Comparison of ENCODE assay signal across 8 cellular contexts in the genomic region with DNA sequence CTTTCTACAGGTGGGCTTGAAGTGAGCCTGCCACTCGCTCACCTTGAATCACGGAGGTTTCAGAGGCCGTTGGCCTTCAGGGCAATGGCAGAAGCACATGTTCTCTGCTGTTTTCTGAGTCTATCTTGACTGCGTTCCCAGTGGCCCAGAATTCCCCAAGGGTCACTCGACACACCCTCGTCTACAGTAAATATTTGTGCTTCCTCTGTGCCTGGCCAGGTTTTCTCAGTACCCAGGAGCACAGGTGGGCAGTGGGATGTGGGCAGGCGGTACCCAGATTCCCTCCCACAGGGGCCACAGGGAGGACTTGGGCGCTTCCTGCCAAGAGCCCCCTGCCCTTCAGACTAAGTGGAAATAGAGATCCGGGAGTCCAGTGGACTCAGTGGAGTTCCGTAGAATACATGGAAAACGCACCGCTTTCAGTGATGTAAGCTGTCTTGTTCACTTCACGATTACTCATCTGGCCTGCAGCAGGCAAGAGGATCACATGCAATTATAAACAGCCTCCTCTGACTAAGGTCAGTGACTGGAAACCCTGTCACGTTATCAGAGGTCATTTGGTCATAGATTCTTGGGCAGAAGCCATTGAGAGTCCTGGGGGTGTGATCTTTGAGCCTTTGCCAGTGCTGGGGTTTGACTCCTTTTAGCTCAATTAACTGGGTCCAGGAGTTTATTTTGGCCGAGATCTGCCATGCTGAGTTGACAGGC.
DNase-seq lines count a peak whose midpoint lies in the region; ATAC-seq and TF ChIP-seq lines count a peak whose summit lies in the region.

No MANE protein-coding gene starts in this region.

- no peak overlapping the region for H2AFZ ChIP-seq in OCI-LY3 (ENCODE audit: low read depth, low read length)
- no peak overlapping the region for H2AFZ ChIP-seq in neural progenitor cell (replicated peaks)

- H3K27me3 Mint-ChIP-seq in neural progenitor cell (ENCODE audit: insufficient read depth, low read depth) = peaks cover 7% of the 10 kb centered on the region
- peaks cover 0 to 5% (median 2%) of the 10 kb centered on the region in 3 donors for H3K27me3 Mint-ChIP-seq in immature natural killer cell (ENCODE audit: low read depth in 3 of 3)

- peak overlapping the region; percentile 64 for H3K27ac Mint-ChIP-seq in neural progenitor cell
- H3K27ac Mint-ChIP-seq in activated naive CD4-positive, alpha-beta T cell treated with anti-CD3 and anti-CD28 coated beads, Interleukin-2, amount 50 U/mL, for 72 hours = no peak overlapping the region
- peak overlapping the region in 1 of 6 donors; percentile 2 for H3K27ac Mint-ChIP-seq in immature natural killer cell

- no peaks in the 10 kb centered on the region for H3K9me3 Mint-ChIP-seq in neural progenitor cell
- no peaks in the 10 kb centered on the region for H3K9me3 Mint-ChIP-seq in activated naive CD4-positive, alpha-beta T cell treated with anti-CD3 and anti-CD28 coated beads, Interleukin-2, amount 50 U/mL, for 72 hours
- no peaks in the 10 kb centered on the region for H3K9me3 Mint-ChIP-seq in immature natural killer cell

- H3K9me3 ChIP-seq in OCI-LY3 (ENCODE audit: insufficient read depth, low read length) (no peaks in the 10 kb centered on the region), neural progenitor cell (ENCODE audit: low read depth) (no peaks in the 10 kb centered on the region)

- peak; percentile 90 for DNase-seq in Daoy (ENCODE audit: low read depth)
- DNase-seq in epithelial cell of prostate (ENCODE audit: low read depth, low spot score) = peak; percentile 92
- no peak for DNase-seq in neural progenitor cell (ENCODE audit: low spot score)
- DNase-seq in midbrain (lab: John Stamatoyannopoulos, UW) = no peak
- DNase-seq in activated naive CD4-positive, alpha-beta T cell treated with anti-CD3 and anti-CD28 coated beads, Interleukin-2, amount 50 U/mL, for 72 hours (ENCODE audit: low spot score in 2 of 2) = no peak
- DNase-seq in immature natural killer cell = no peak

- ATAC-seq in GM21619 (IDR thresholded peaks at IDR 0.05; ENCODE audit: unreplicated experiment) = no peak
- no peak for ATAC-seq in activated naive CD4-positive, alpha-beta T cell treated with anti-CD3 and anti-CD28 coated beads, Interleukin-2, amount 50 U/mL, for 72 hours

- H3K4me1 Mint-ChIP-seq in neural progenitor cell (peaks cover 65% of the 10 kb centered on the region), immature natural killer cell (no peaks in the 10 kb centered on the region)

- H3K79me2 ChIP-seq in OCI-LY3 (ENCODE audit: low read length) (peaks cover 87% of the 10 kb centered on the region), neural progenitor cell (ENCODE audit: low read depth) (no peaks in the 10 kb centered on the region)

- H4K20me1 ChIP-seq in OCI-LY3 (ENCODE audit: insufficient read depth, low read length) = 0 out of 2 replicates have a peak, but pooled peaks cover 11% of the 10 kb centered on the region
- peaks cover 17% of the 10 kb centered on the region for H4K20me1 ChIP-seq in neural progenitor cell (ENCODE audit: low read depth)

- H3K4me3 ChIP-seq in OCI-LY3 (ENCODE audit: low read length) (peak overlapping the region; percentile 73), neural progenitor cell (no peak overlapping the region)

- TF ChIP-seq CTCF in OCI-LY3 (IDR thresholded peaks at IDR 0.05; ENCODE audit: low read depth, low read length) (no peak), neural progenitor cell (IDR thresholded peaks at IDR 0.05) (no peak)

- H3F3A ChIP-seq in neural progenitor cell (ENCODE audit: low read depth) = no peaks in the 10 kb centered on the region

- H3K27me3 ChIP-seq in OCI-LY3 (ENCODE audit: low read depth, low read length) (no peaks in the 10 kb centered on the region), neural progenitor cell (no peaks in the 10 kb centered on the region)

- H3K27ac ChIP-seq in OCI-LY3 (ENCODE audit: low read length) (peak overlapping the region; percentile 80), epithelial cell of prostate (peak overlapping the region; percentile 84), neural progenitor cell (no peak overlapping the region)

- H3K36me3 Mint-ChIP-seq in neural progenitor cell = no peaks in the 10 kb centered on the region
- H3K36me3 Mint-ChIP-seq in activated naive CD4-positive, alpha-beta T cell treated with anti-CD3 and anti-CD28 coated beads, Interleukin-2, amount 50 U/mL, for 72 hours = no peaks in the 10 kb centered on the region
- no peaks in the 10 kb centered on the region for H3K36me3 Mint-ChIP-seq in immature natural killer cell

- no peak overlapping the region for H3K4me3 Mint-ChIP-seq in neural progenitor cell
- H3K4me3 Mint-ChIP-seq in immature natural killer cell = no peak overlapping the region

- peak overlapping the region; percentile 85 for H3K4me2 ChIP-seq in OCI-LY3 (ENCODE audit: low read length)
- no peak overlapping the region for H3K4me2 ChIP-seq in neural progenitor cell

- H3K9ac ChIP-seq in OCI-LY3 (ENCODE audit: low read length) (peak overlapping the region; percentile 65), neural progenitor cell (no peak overlapping the region)

- peaks cover 76% of the 10 kb centered on the region for H3K4me1 ChIP-seq in OCI-LY3 (ENCODE audit: low read length)
- H3K4me1 ChIP-seq in neural progenitor cell = peaks cover 33% of the 10 kb centered on the region

- H3K36me3 ChIP-seq in OCI-LY3 (replicated peaks; ENCODE audit: low read depth, low read length) (peaks cover 19% of the 10 kb centered on the region), neural progenitor cell (no peaks in the 10 kb centered on the region)

Comparison
In these comparisons a context has a peak if more than half of its experiments do, and no peak if none do; other contexts are left out.
1. DNase-seq: peak in Daoy (single experiment) and epithelial cell of prostate (single experiment); none in neural progenitor cell (single experiment), midbrain (single experiment), activated naive CD4-positive, alpha-beta T cell treated with anti-CD3 and anti-CD28 coated beads, Interleukin-2, amount 50 U/mL, for 72 hours (0 of 2) and immature natural killer cell (0 of 3).